Comparison of ENCODE assay signal across 9 cellular contexts in the genomic region with DNA sequence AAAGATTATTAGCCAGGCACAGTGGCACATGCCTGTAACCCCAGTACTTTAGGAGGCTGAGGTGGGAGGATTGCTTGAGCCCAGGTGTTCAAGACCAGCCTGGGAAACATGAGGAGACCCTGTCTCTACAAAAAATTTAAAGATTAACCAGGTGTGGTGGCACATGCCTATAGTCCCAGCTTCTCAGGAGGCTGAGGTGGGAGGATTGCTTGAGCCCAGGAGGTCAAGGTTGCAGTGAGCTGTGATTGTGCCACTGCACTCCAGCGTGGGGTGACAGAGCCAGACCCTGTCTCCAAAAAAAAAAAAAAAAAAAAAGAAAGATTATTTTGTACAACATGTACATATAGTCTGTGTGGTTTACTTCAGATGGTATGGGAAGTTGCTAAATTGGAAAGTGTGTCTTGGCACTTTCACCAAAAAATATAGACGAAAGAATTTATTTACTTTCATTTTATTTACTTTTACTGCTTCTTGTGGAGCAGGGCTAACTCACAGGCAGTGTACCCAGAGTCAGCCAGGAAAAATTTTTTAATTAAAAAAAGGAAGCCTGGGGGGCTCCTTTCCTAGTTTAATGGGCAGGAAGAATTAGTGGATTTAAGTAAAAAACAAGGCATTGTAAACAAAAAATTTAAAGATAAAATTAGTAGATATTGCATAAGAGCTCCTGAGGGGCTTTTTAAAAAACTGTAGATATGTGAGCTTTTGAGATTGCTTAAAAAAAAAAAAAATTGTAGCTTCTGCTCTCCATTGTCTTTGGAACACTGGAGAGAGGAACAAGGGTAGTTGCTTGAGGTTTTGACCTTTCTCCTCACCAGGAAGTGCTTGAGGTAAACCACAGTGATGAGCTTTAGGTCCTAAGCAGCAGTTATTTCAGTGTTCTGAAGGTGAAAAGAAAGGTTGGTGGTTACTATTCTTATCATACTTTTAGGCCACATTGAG. TPM values are rescaled to one million over a fixed set of nuclear protein-coding genes. Genes with fewer than 3 reads are reported as not detected.
DNase-seq lines count a peak whose midpoint lies in the region; ATAC-seq and TF ChIP-seq lines count a peak whose summit lies in the region.
"Had no signal": no experiment of that assay in that cellular context is flagged by ENCODE, and none has a peak within 500 bp of the region (broad histone marks: within the 10 kb centered on the region; RNA-seq: fewer than 3 reads in every experiment).

No MANE protein-coding gene starts in this region.

- intact Hi-C loops in psoas muscle (cut with DNase I), result no loop called here

- no peak overlapping the region for H3K4me3 ChIP-seq in psoas muscle

- peak overlapping the region; percentile 47 for H3K27ac ChIP-seq in psoas muscle

- no peaks in the 10 kb centered on the region for H3K9me3 ChIP-seq in psoas muscle

- peak; percentile 56 to 64 for ATAC-seq in activated CD4-positive, CD25-positive, alpha-beta regulatory T cell treated with anti-CD3 and anti-CD28 coated beads, Interleukin-2, amount 50 U/mL, for 24 hours
- peak; percentile 80 for ATAC-seq in HG02884 (IDR thresholded peaks at IDR 0.05; ENCODE audit: unreplicated experiment)
- no peak for ATAC-seq in psoas muscle

- H3K4me1 ChIP-seq in psoas muscle, result peaks cover 39% of the 10 kb centered on the region

- TF ChIP-seq CTCF in psoas muscle (IDR thresholded peaks at IDR 0.05), result no peak

- H3K36me3 ChIP-seq in psoas muscle (ENCODE audit: insufficient read depth in 1 of 2, low read depth in 1 of 2), result peaks cover 0 to 40% of the 10 kb centered on the region in 2 donors

- 74 to 84% (median 78%) methylated on average over 2 of the region's 2 CpGs for WGBS in psoas muscle, 3 donors

- DNase-seq in activated CD4-positive, CD25-positive, alpha-beta regulatory T cell treated with anti-CD3 and anti-CD28 coated beads, Interleukin-2, amount 50 U/mL, for 72 hours, result no peak
- DNase-seq in SIG-M5 treated with dmso at 0.1 percent for 504 hours (lab: John Stamatoyannopoulos, UW; ENCODE audit: unreplicated experiment) (peak; percentile 80), psoas muscle (no peak), COLO668 (lab: John Stamatoyannopoulos, UW; ENCODE audit: unreplicated experiment) (no peak), DMS 273 treated with DMSO at 0.1 percent for 48 hours (lab: John Stamatoyannopoulos, UW) (no peak)
- no peak for DNase-seq in NK-92 treated with Interleukin-12 subunit alpha and Interleukin-12 subunit beta, amount 100 ng/mL, for 24 hours (lab: John Stamatoyannopoulos, UW)
- DNase-seq: activated B cell treated with CpG ODN at 0.5 μM for 24 hours had no signal

- H3K27me3 ChIP-seq in psoas muscle (ENCODE audit: insufficient read depth in 3 of 3, low read length in 2 of 3), result no peaks in the 10 kb centered on the region

RNA-seq across cellular contexts. Expression of a gene that starts 44.6 kb away (rescaled TPM):
- 100 to 1,000 TPM; 314 to 546 (median 399) TPM for total RNA-seq in psoas muscle
- polyA plus RNA-seq in psoas muscle, result 100 to 1,000 TPM; 391 to 770 (median 432) TPM

RNA-seq across cellular contexts. Expression of a gene that starts 54.5 kb away (rescaled TPM):
- 10 to 100 TPM; 30.0 to 44.2 (median 35.7) TPM for total RNA-seq in psoas muscle
- polyA plus RNA-seq in psoas muscle, result 10 to 100 TPM; 10.8 to 40.3 (median 21.3) TPM

Comparison
In these comparisons a context has a peak if more than half of its experiments do, and no peak if none do; other contexts are left out.
1. ATAC-seq: peak in activated CD4-positive, CD25-positive, alpha-beta regulatory T cell treated with anti-CD3 and anti-CD28 coated beads, Interleukin-2, amount 50 U/mL, for 24 hours (2 of 2) and HG02884 (single experiment); none in psoas muscle (0 of 4).